21 cellular contexts compared by ENCODE assay signal in the genomic region with DNA sequence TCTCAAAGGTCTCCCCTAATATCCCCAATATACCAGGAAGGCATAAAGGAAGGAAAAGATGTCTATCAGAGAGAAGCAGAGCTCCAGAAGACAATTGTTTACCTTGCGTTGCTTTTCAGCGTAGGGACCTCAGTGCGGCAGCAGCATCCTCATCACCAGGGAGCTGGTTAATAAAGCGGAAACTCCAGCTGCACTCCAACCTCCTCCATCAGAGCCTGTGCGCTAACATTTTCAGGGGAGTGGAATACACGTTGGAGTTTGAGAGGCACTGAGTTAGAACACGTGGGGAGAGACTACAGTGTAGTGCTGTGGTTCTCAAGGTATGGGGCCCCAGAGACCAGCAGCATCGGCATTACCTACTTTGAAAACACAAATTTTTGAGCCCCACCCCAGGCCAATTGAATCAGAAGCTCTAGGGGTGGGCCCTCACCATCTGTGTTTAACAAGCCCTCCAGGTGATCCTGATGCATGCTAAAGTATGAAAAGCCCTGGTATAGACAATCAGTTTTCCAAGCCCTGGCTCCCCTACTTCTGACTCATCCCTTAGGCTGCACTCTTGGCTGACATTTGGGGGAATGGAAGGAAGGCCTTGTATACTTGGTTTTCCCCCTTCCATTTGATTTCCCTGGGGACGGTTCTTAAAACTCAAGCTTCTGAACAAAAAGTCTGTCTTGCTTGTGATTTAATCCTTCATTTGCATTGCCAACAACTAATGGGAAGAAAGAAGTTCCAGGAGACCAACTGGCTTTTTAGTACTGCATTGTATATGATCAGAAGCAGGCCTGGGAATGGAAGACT.
DNase-seq lines count a peak whose midpoint lies in the region; ATAC-seq and TF ChIP-seq lines count a peak whose summit lies in the region.
"Had no signal": no experiment of that assay in that cellular context is flagged by ENCODE, and none has a peak within 500 bp of the region (broad histone marks: within the 10 kb centered on the region; RNA-seq: fewer than 3 reads in every experiment).

No MANE protein-coding gene starts in this region.

- no peak for ATAC-seq in GM23338
- ATAC-seq: activated CD8-positive, alpha-beta memory T cell treated with anti-CD3 and anti-CD28 coated beads, Interleukin-2, amount 10 ng/mL, durations not matched to agents 7 days and 5 days; CD8-positive, alpha-beta T cell; stimulated activated naive CD8-positive, alpha-beta T cell treated with anti-CD3 and anti-CD28 coated beads, Interleukin-15, Interleukin-2, amounts not matched to agents 100 U/mL and 50 U/mL, for 24 hours had no signal

- H3K4me1 Mint-ChIP-seq in GM23338, result peaks cover 18% of the 10 kb centered on the region

- no peak overlapping the region for H4K91ac ChIP-seq in trophoblast cell (ENCODE audit: low read depth, low read length)

- H3K9me2 ChIP-seq in GM23338 (ENCODE audit: insufficient read depth), result 0 out of 2 replicates have a peak, but pooled peaks cover 3% of the 10 kb centered on the region

- H3K27ac ChIP-seq in GM23338 (ENCODE audit: low read depth) (no peak overlapping the region), trophoblast cell (ENCODE audit: low read depth, low read length) (no peak overlapping the region)
- H3K27ac ChIP-seq: sigmoid colon, thyroid gland had no signal

- no peak overlapping the region for H3K18ac ChIP-seq in trophoblast cell (ENCODE audit: low read length)

- H3K27ac Mint-ChIP-seq in GM23338, result no peak overlapping the region
- H3K27ac Mint-ChIP-seq: activated CD8-positive, alpha-beta memory T cell treated with anti-CD3 and anti-CD28 coated beads, Interleukin-2, amount 10 ng/mL, durations not matched to agents 7 days and 5 days; activated naive CD4-positive, alpha-beta T cell treated with anti-CD3 and anti-CD28 coated beads for 36 hours; CD8-positive, alpha-beta T cell had no signal

- TF ChIP-seq CTCF in GM23338 (conservative IDR thresholded peaks at IDR 0.05; ENCODE audit: low read depth in 2 of 2), result no peak
- no peak for TF ChIP-seq CTCF in fibroblast of pulmonary artery (IDR thresholded peaks at IDR 0.05; ENCODE audit: low read length, missing control alignments)

- H3K4me2 ChIP-seq in GM23338 (no peak overlapping the region), trophoblast cell (ENCODE audit: low read length) (no peak overlapping the region)

- H3K9me3 ChIP-seq in trophoblast cell (ENCODE audit: insufficient read depth, low read depth, low read length), result no peaks in the 10 kb centered on the region
- H3K9me3 ChIP-seq: sigmoid colon, thyroid gland had no signal

- H3K9ac ChIP-seq in trophoblast cell (ENCODE audit: low read length), result no peak overlapping the region

- no peak overlapping the region for H3K14ac ChIP-seq in trophoblast cell (ENCODE audit: low read length)

- no peak overlapping the region for H4K12ac ChIP-seq in trophoblast cell (ENCODE audit: low read depth, low read length)

- no peak overlapping the region for H2BK5ac ChIP-seq in trophoblast cell (ENCODE audit: low read depth, low read length, poor library complexity)

- H3K79me1 ChIP-seq in trophoblast cell (ENCODE audit: low read length), result no peaks in the 10 kb centered on the region

- no peaks in the 10 kb centered on the region for H4K20me1 ChIP-seq in GM23338 (replicated peaks; ENCODE audit: insufficient read depth)

- no peak overlapping the region for H2BK120ac ChIP-seq in trophoblast cell (ENCODE audit: insufficient read depth, low read length, poor library complexity)

- H3K79me2 ChIP-seq in GM23338 (replicated peaks; ENCODE audit: insufficient read depth), result no peaks in the 10 kb centered on the region
- no peaks in the 10 kb centered on the region for H3K79me2 ChIP-seq in trophoblast cell (ENCODE audit: control insufficient read depth, insufficient read depth, low read length, poor library complexity)

- no peak overlapping the region for H3K4me3 Mint-ChIP-seq in GM23338
- H3K4me3 Mint-ChIP-seq: activated CD8-positive, alpha-beta memory T cell treated with anti-CD3 and anti-CD28 coated beads, Interleukin-2, amount 10 ng/mL, durations not matched to agents 7 days and 5 days; activated naive CD4-positive, alpha-beta T cell treated with anti-CD3 and anti-CD28 coated beads for 36 hours; CD8-positive, alpha-beta T cell had no signal

- no peak overlapping the region for H3K4me3 ChIP-seq in GM23338
- no peak overlapping the region for H3K4me3 ChIP-seq in fibroblast of pulmonary artery (replicated peaks; ENCODE audit: low read depth, low read length)
- no peak overlapping the region for H3K4me3 ChIP-seq in trophoblast cell (ENCODE audit: low read depth, low read length)
- H3K4me3 ChIP-seq: lung, sigmoid colon, thyroid gland had no signal

- peak; percentile 45 for DNase-seq in AG20443 (ENCODE audit: low spot score)
- DNase-seq in GM23338 (ENCODE audit: low spot score), result no peak
- DNase-seq in NCI-H446 (lab: John Stamatoyannopoulos, UW), result peak; percentile 57 to 75
- DNase-seq in fibroblast of pulmonary artery (ENCODE audit: low read depth), result peak; percentile 63
- no peak for DNase-seq in amygdala (lab: John Stamatoyannopoulos, UW)
- DNase-seq in activated CD8-positive, alpha-beta memory T cell treated with anti-CD3 and anti-CD28 coated beads, Interleukin-2, amount 50 U/mL, for 4 hours, result no peak
- DNase-seq in trophoblast cell, result no peak
- DNase-seq: activated CD4-positive, alpha-beta T cell treated with anti-CD3 and anti-CD28 coated beads, Interleukin-2, amount 50 U/mL, for 1 hour; activated CD8-positive, alpha-beta memory T cell treated with anti-CD3 and anti-CD28 coated beads, Interleukin-2, amount 10 ng/mL, durations not matched to agents 7 days and 5 days; activated naive CD4-positive, alpha-beta T cell treated with anti-CD3 and anti-CD28 coated beads for 36 hours; amniotic stem cell; CD8-positive, alpha-beta T cell; Karpas-422; NCI-H2029 treated with DMSO at 0.1 percent for 48 hours; NCI-H748 treated with DMSO at 0.1 percent for 48 hours; posterior cingulate gyrus; sigmoid colon; stimulated activated naive CD8-positive, alpha-beta T cell treated with anti-CD3 and anti-CD28 coated beads, Interleukin-15, Interleukin-2, amounts not matched to agents 100 U/mL and 50 U/mL, for 24 hours; T-helper 9 cell; thyroid gland had no signal

- H3K27me3 ChIP-seq in GM23338 (ENCODE audit: insufficient read depth) (no peaks in the 10 kb centered on the region), trophoblast cell (ENCODE audit: insufficient read depth, low read length) (no peaks in the 10 kb centered on the region)
- H3K27me3 ChIP-seq: sigmoid colon, thyroid gland had no signal

- peaks cover 2% of the 10 kb centered on the region for H3K27me3 Mint-ChIP-seq in GM23338 (ENCODE audit: insufficient read depth, low read depth, poor library complexity)

- WGBS in trophoblast cell (ENCODE audit: extremely low coverage, insufficient coverage, insufficient read length), result no CpG with 5 or more reads among the region's 9 CpGs

- no peak overlapping the region for H2BK12ac ChIP-seq in trophoblast cell (ENCODE audit: low read length)

- no peak overlapping the region for H3K23ac ChIP-seq in trophoblast cell (ENCODE audit: low read length)

- H3K36me3 ChIP-seq in GM23338 (ENCODE audit: insufficient read depth) (no peaks in the 10 kb centered on the region), trophoblast cell (ENCODE audit: control insufficient read depth in 1 of 2, insufficient read depth in 2 of 2, low read length in 2 of 2) (no peaks in the 10 kb centered on the region)
- H3K36me3 ChIP-seq: sigmoid colon, thyroid gland had no signal

- H3K9me3 Mint-ChIP-seq in GM23338, result no peaks in the 10 kb centered on the region
- H3K9me3 Mint-ChIP-seq: activated naive CD4-positive, alpha-beta T cell treated with anti-CD3 and anti-CD28 coated beads for 36 hours; CD8-positive, alpha-beta T cell had no signal

- no peak overlapping the region for H4K8ac ChIP-seq in trophoblast cell (ENCODE audit: low read depth, low read length)

- no peak overlapping the region for H3K4ac ChIP-seq in trophoblast cell (ENCODE audit: low read depth, low read length)

- H3K4me1 ChIP-seq in GM23338 (ENCODE audit: insufficient read depth) (peaks cover 6% of the 10 kb centered on the region; the same call in 1 of the 2 replicates), trophoblast cell (ENCODE audit: control insufficient read depth in 1 of 2, insufficient read depth in 2 of 2, low read length in 2 of 2) (peaks cover 0 to 1% of the 10 kb centered on the region in 2 experiments)
- H3K4me1 ChIP-seq: sigmoid colon, thyroid gland had no signal

- no peak overlapping the region for H2AK5ac ChIP-seq in trophoblast cell (ENCODE audit: low read length)

- H3F3A ChIP-seq in GM23338 (replicated peaks; ENCODE audit: low read depth), result no peaks in the 10 kb centered on the region

- no peaks in the 10 kb centered on the region for H3K36me3 Mint-ChIP-seq in GM23338 (ENCODE audit: low read depth)
- H3K36me3 Mint-ChIP-seq: activated CD8-positive, alpha-beta memory T cell treated with anti-CD3 and anti-CD28 coated beads, Interleukin-2, amount 10 ng/mL, durations not matched to agents 7 days and 5 days; CD8-positive, alpha-beta T cell had no signal

- 0 out of 2 replicates have a peak overlapping the region, but pooled peaks have one; percentile 23 for H2AFZ ChIP-seq in GM23338
- H2AFZ ChIP-seq in trophoblast cell (ENCODE audit: insufficient read depth, low read length, poor library complexity), result no peak overlapping the region

TF ChIP-seq in GM23338, 12 proteins besides CTCF, POLR2A, EP300 and RAD21 (continues in another document):
- no peak for TF ChIP-seq NANOG (IDR thresholded peaks at IDR 0.05; ENCODE audit: borderline replicate concordance)
- no peak for TF ChIP-seq ZNF331 (CRISPR knock-in tag; IDR thresholded peaks at IDR 0.05; ENCODE audit: low read depth)
- TF ChIP-seq ETS1 (IDR thresholded peaks at IDR 0.05), result no peak

Comparison
In these comparisons a context has a peak if more than half of its experiments do, and no peak if none do; other contexts are left out.
1. DNase-seq: peak in AG20443 (single experiment), NCI-H446 (2 of 2) and fibroblast of pulmonary artery (single experiment); none in GM23338 (single experiment), amygdala (0 of 56), activated CD8-positive, alpha-beta memory T cell treated with anti-CD3 and anti-CD28 coated beads, Interleukin-2, amount 50 U/mL, for 4 hours (single experiment) and trophoblast cell (0 of 2).